1 cellular context compared by ENCODE assay signal in the genomic region with DNA sequence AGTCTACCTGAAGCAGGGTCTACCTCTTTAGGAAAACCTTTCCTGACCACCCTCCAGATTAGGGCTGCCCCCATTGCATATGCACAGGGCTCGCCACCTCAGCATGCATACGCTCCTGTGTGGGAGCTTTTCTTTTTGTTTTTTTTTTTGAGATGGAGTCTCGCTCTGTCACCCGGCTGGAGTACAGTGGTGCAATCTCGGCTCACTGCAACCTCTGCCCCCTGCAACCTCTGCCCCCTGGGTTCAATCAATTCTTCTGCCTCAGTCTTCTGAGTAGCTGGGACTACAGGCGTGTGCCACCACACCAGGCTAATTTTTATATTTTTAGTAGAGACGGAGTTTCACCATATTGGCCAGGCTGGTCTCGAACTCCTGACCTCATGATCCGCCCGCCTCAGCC. TPM values are rescaled to one million over a fixed set of nuclear protein-coding genes. Genes with fewer than 3 reads are reported as not detected.
"Had no signal": no experiment of that assay in that cellular context is flagged by ENCODE, and none has a peak within 500 bp of the region (broad histone marks: within the 10 kb centered on the region; RNA-seq: fewer than 3 reads in every experiment).

No MANE protein-coding gene starts in this region.

RNA-seq across cellular contexts. Expression of a gene that starts 43.7 kb away (rescaled TPM):
- total RNA-seq: bronchial epithelial cell had no signal
